In genomic region chr11:82733444-82734119, GRCh38 we compare ENCODE assay signal across 7 cellular contexts. TPM values are rescaled to one million over a fixed set of nuclear protein-coding genes. Genes with fewer than 3 reads are reported as not detected.
DNase-seq lines count a peak whose midpoint lies in the region; ATAC-seq and TF ChIP-seq lines count a peak whose summit lies in the region.

A gene with protein sequence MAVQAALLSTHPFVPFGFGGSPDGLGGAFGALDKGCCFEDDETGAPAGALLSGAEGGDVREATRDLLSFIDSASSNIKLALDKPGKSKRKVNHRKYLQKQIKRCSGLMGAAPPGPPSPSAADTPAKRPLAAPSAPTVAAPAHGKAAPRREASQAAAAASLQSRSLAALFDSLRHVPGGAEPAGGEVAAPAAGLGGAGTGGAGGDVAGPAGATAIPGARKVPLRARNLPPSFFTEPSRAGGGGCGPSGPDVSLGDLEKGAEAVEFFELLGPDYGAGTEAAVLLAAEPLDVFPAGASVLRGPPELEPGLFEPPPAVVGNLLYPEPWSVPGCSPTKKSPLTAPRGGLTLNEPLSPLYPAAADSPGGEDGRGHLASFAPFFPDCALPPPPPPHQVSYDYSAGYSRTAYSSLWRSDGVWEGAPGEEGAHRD (minus strand): TSS chr11:82733864. CDS start chr11:82733729, 135 bp downstream.

- no peak for TF ChIP-seq POLR2A in gastroesophageal sphincter (IDR thresholded peaks at IDR 0.05)

- peaks cover 0 to 19% (median 0%) of the 10 kb centered on the region in 3 donors for H3K4me1 ChIP-seq in gastroesophageal sphincter
- peaks cover 0 to 3% of the 10 kb centered on the region in 2 donors for H3K4me1 ChIP-seq in aorta (ENCODE audit: control insufficient read depth in 1 of 2, insufficient read depth in 2 of 2, low read length in 2 of 2)

- H3K36me3 ChIP-seq in gastroesophageal sphincter = no peaks in the 10 kb centered on the region
- H3K36me3 ChIP-seq in neural cell (ENCODE audit: insufficient read depth, low read length) = no peaks in the 10 kb centered on the region
- no peaks in the 10 kb centered on the region for H3K36me3 ChIP-seq in aorta (ENCODE audit: control insufficient read depth in 1 of 2, insufficient read depth in 2 of 2, low read length in 1 of 2)

- no peaks in the 10 kb centered on the region for H3K79me2 ChIP-seq in neural cell (replicated peaks; ENCODE audit: insufficient read depth, low read length)

- H3K27ac Mint-ChIP-seq in activated T-helper 17 cell treated with anti-CD3 and anti-CD28 coated beads, Interleukin-2, amount 50 U/mL, for 72 hours = no peak within 1 kb of the TSS

- H3K9me3 ChIP-seq in gastroesophageal sphincter (no peaks in the 10 kb centered on the region), neural cell (ENCODE audit: low read length) (no peaks in the 10 kb centered on the region), aorta (ENCODE audit: control insufficient read depth, low read length) (no peaks in the 10 kb centered on the region)

- no peaks in the 10 kb centered on the region for H3K4me1 Mint-ChIP-seq in activated T-helper 17 cell treated with anti-CD3 and anti-CD28 coated beads, Interleukin-2, amount 50 U/mL, for 72 hours

- TF ChIP-seq CTCF in gastroesophageal sphincter (IDR thresholded peaks at IDR 0.05) (no peak), neural cell (IDR thresholded peaks at IDR 0.05; ENCODE audit: poor library complexity, severe bottlenecking) (no peak)

- TF ChIP-seq EP300 in gastroesophageal sphincter (IDR thresholded peaks at IDR 0.05) = no peak
- TF ChIP-seq EP300 in neural cell (conservative IDR thresholded peaks at IDR 0.05; ENCODE audit: poor library complexity, severe bottlenecking) = no peak

- no peak within 1 kb of the TSS for H3K4me2 ChIP-seq in neural cell (ENCODE audit: low read length)

- intact Hi-C loops in aorta (cut with DNase I) = no loop called here

- H3K27ac ChIP-seq in gastroesophageal sphincter = peak within 1 kb of the TSS in 3 of 4 donors; percentile 69 to 75 (median 73)
- no peak within 1 kb of the TSS for H3K27ac ChIP-seq in neural cell (ENCODE audit: low read length)
- no peak within 1 kb of the TSS for H3K27ac ChIP-seq in aorta (ENCODE audit: low read depth in 1 of 2, low read length in 2 of 2)

- 3% methylated on average over 26 of the region's 67 CpGs; no CpG with 5 or more reads in 1 of the 2 donors for WGBS in gastroesophageal sphincter (ENCODE audit: low coverage in 1 of 2), 2 donors
- 1% methylated on average over 63 to 67 of the region's 67 CpGs for WGBS in aorta, 2 donors

- peak within 1 kb of the TSS; percentile 62 for H3K9ac ChIP-seq in neural cell (ENCODE audit: low read length)

- peaks cover 50% of the 10 kb centered on the region for H3K27me3 ChIP-seq in gastroesophageal sphincter
- peaks cover 35% of the 10 kb centered on the region for H3K27me3 ChIP-seq in neural cell (ENCODE audit: insufficient read depth, low read depth, low read length)
- no peaks in the 10 kb centered on the region for H3K27me3 ChIP-seq in aorta (ENCODE audit: control insufficient read depth in 1 of 2, insufficient read depth in 2 of 2, low read length in 1 of 2)

- H3K27me3 Mint-ChIP-seq in activated T-helper 17 cell treated with anti-CD3 and anti-CD28 coated beads, Interleukin-2, amount 50 U/mL, for 72 hours = peaks cover 55% of the 10 kb centered on the region

- no peaks in the 10 kb centered on the region for H3K9me3 Mint-ChIP-seq in activated T-helper 17 cell treated with anti-CD3 and anti-CD28 coated beads, Interleukin-2, amount 50 U/mL, for 72 hours

- no peaks in the 10 kb centered on the region for H3K36me3 Mint-ChIP-seq in activated T-helper 17 cell treated with anti-CD3 and anti-CD28 coated beads, Interleukin-2, amount 50 U/mL, for 72 hours (ENCODE audit: low read depth)

- peak within 1 kb of the TSS; percentile 45 for H3K4me3 Mint-ChIP-seq in activated T-helper 17 cell treated with anti-CD3 and anti-CD28 coated beads, Interleukin-2, amount 50 U/mL, for 72 hours

- TF ChIP-seq RAD21 in neural cell (conservative IDR thresholded peaks at IDR 0.05) = no peak

- no peak within 1 kb of the TSS for H2AFZ ChIP-seq in neural cell (ENCODE audit: low read depth, low read length)

- H3F3A ChIP-seq in neural cell (ENCODE audit: insufficient read depth, low read length, poor library complexity, severe bottlenecking) = no peaks in the 10 kb centered on the region

- peak; percentile 55 for ATAC-seq in GM18909 (IDR thresholded peaks at IDR 0.05; ENCODE audit: poor library complexity, unreplicated experiment)
- ATAC-seq in activated T-helper 17 cell treated with anti-CD3 and anti-CD28 coated beads, Interleukin-2, amount 50 U/mL, for 72 hours (replicated peaks) = peak; percentile 35
- peak; percentile 77 for ATAC-seq in gastroesophageal sphincter
- ATAC-seq in aorta (ENCODE audit: low FRiP score) = peak; percentile 84
- ATAC-seq in GM21381 (IDR thresholded peaks at IDR 0.05; ENCODE audit: unreplicated experiment) = no peak

- peak within 1 kb of the TSS; percentile 29 to 63 for H3K4me3 ChIP-seq in gastroesophageal sphincter
- H3K4me3 ChIP-seq in neural cell (ENCODE audit: low read length) = peak within 1 kb of the TSS; percentile 80
- H3K4me3 ChIP-seq in aorta (ENCODE audit: low read length in 2 of 2) = peak within 1 kb of the TSS; percentile 46 to 81

- peak; percentile 76 to 81 for DNase-seq in NCI-H1930 (lab: John Stamatoyannopoulos, UW)
- DNase-seq in aorta = peak; percentile 76 to 90

- no peaks in the 10 kb centered on the region for H4K20me1 ChIP-seq in neural cell (ENCODE audit: insufficient read depth)

- no peaks in the 10 kb centered on the region for H3K9me2 ChIP-seq in neural cell (ENCODE audit: insufficient read depth, low read length)

TF ChIP-seq in neural cell, 6 proteins besides CTCF, POLR2A, EP300 and RAD21:
- TF ChIP-seq EZH2 (IDR thresholded peaks at IDR 0.05; ENCODE audit: borderline replicate concordance, insufficient read depth, low read length, poor library complexity, severe bottlenecking) (no peak), SMC3 (conservative IDR thresholded peaks at IDR 0.05; ENCODE audit: poor library complexity) (peak; percentile 32), MXI1 (conservative IDR thresholded peaks at IDR 0.05; ENCODE audit: poor library complexity, severe bottlenecking) (peak; percentile 24)

RNA-seq across cellular contexts. Expression of the gene that starts here (rescaled TPM):
- total RNA-seq in activated T-helper 17 cell treated with anti-CD3 and anti-CD28 coated beads, Interleukin-2, amount 50 U/mL, for 72 hours = not detected
- total RNA-seq in gastroesophageal sphincter (1 to 10 TPM in 3 of 4 donors, under 1 TPM in 1; 0.81 to 1.9 (median 1.4) TPM), aorta (1 to 10 TPM; 1.7 to 1.9 TPM)
- polyA plus RNA-seq in neural cell (1.3 and 1.4 TPM in 2 replicates), aorta (1 to 10 TPM; 1.3 to 1.8 TPM)
- polyA minus RNA-seq in neural cell = 0.93 and 0.97 TPM in 2 replicates

Comparison
In these comparisons a context has a peak if more than half of its experiments do, and no peak if none do; other contexts are left out.
1. Peak in ATAC-seq in activated T-helper 17 cell treated with anti-CD3 and anti-CD28 coated beads, Interleukin-2, amount 50 U/mL, for 72 hours; RNA of the gene not detected or under 1 TPM.
2. H3K27ac ChIP-seq: peak in gastroesophageal sphincter (3 of 4); none in neural cell (single experiment) and aorta (0 of 2).
3. Peak in every context shown above with its lines, with median percentiles within 50 percentile points of each other: H3K4me3 ChIP-seq.